In the genomic region with DNA sequence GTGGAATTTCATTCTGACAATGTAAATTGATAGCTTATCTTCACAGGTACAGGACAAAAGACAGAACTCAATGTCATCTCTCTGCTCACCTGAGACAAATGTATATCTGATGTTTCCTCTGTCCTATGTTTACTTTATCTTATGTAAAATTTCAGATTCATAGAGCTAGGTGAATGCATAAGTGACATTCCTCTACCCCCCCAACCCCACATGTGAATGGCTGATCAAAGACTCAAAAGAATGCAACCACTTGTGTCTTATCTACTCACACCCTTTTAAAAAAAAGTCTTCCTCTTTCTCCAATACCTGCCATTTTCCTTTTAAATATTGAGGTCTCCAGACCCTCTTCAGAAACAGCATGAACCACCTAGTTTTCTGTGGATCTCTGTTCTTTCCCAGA, we compare ENCODE assay signal across 38 cellular contexts.
"Had no signal": no experiment of that assay in that cellular context is flagged by ENCODE, and none has a peak within 500 bp of the region (broad histone marks: within the 10 kb centered on the region; RNA-seq: fewer than 3 reads in every experiment).

No MANE protein-coding gene starts in this region.

- H3K27me3 ChIP-seq: adrenal gland, ascending aorta, body of pancreas, brain microvascular endothelial cell, breast epithelium, cardiac muscle cell had no signal

- H3K27me3 Mint-ChIP-seq: activated naive CD4-positive, alpha-beta T cell treated with anti-CD3 and anti-CD28 coated beads, Interleukin-2, amount 10 ng/mL, durations not matched to agents 7 days and 5 days; activated naive CD4-positive, alpha-beta T cell treated with anti-CD3 and anti-CD28 coated beads, Interleukin-2, amount 50 U/mL, for 24 hours; activated naive CD8-positive, alpha-beta T cell; activated naive CD8-positive, alpha-beta T cell treated with anti-CD3 and anti-CD28 coated beads for 36 hours; activated naive CD8-positive, alpha-beta T cell treated with anti-CD3 and anti-CD28 coated beads, Interleukin-2, amount 10 ng/mL, durations not matched to agents 7 days and 5 days; activated naive CD8-positive, alpha-beta T cell treated with anti-CD3 and anti-CD28 coated beads, Interleukin-2, amount 50 U/mL, for 24 hours; activated T-cell treated with anti-CD3 and anti-CD28 coated beads, Interleukin-2, amount 50 U/mL, for 24 hours; activated T-helper 17 cell treated with anti-CD3 and anti-CD28 coated beads, Interleukin-2, amount 50 U/mL, for 72 hours; brain; central memory CD8-positive, alpha-beta T cell had no signal

- H3K9me3 ChIP-seq: adrenal gland, ascending aorta, body of pancreas, breast epithelium had no signal

- H3K4me3 Mint-ChIP-seq: activated naive CD4-positive, alpha-beta T cell treated with anti-CD3 and anti-CD28 coated beads for 36 hours; activated naive CD4-positive, alpha-beta T cell treated with anti-CD3 and anti-CD28 coated beads, Interleukin-2, amount 10 ng/mL, durations not matched to agents 7 days and 5 days; activated naive CD4-positive, alpha-beta T cell treated with anti-CD3 and anti-CD28 coated beads, Interleukin-2, amount 50 U/mL, for 24 hours; activated naive CD8-positive, alpha-beta T cell; activated naive CD8-positive, alpha-beta T cell treated with anti-CD3 and anti-CD28 coated beads for 36 hours; activated naive CD8-positive, alpha-beta T cell treated with anti-CD3 and anti-CD28 coated beads, Interleukin-2, amount 10 ng/mL, durations not matched to agents 7 days and 5 days; activated naive CD8-positive, alpha-beta T cell treated with anti-CD3 and anti-CD28 coated beads, Interleukin-2, amount 50 U/mL, for 24 hours; activated T-cell treated with anti-CD3 and anti-CD28 coated beads, Interleukin-2, amount 50 U/mL, for 24 hours; activated T-cell treated with anti-CD3 and anti-CD28 coated beads, Interleukin-2, amount 50 U/mL, for 4 hours; activated T-cell treated with anti-CD3 and anti-CD28 coated beads, Interleukin-2, amount 50 U/mL, for 72 hours; activated T-helper 1 cell treated with anti-CD3 and anti-CD28 coated beads, Interleukin-12 subunit alpha, Interleukin-12 subunit beta, Interleukin-2, Interleukin-4 antibody, amounts not matched to agents 30 ng/mL and 10 ng/mL and 1 ng/mL, durations not matched to agents 14 hours and 24 hours and 36 hours; activated T-helper 17 cell treated with anti-CD3 and anti-CD28 coated beads, Interleukin-2, amount 50 U/mL, for 72 hours; brain; central memory CD8-positive, alpha-beta T cell had no signal

- H3K36me3 ChIP-seq: adrenal gland, ascending aorta, brain microvascular endothelial cell, breast epithelium, cardiac muscle cell had no signal

- H3K4me3 ChIP-seq: adrenal gland, ascending aorta, body of pancreas, breast epithelium, cardiac muscle cell had no signal

- H3K4me1 ChIP-seq: adrenal gland, ascending aorta, body of pancreas, breast epithelium had no signal

- H3K27ac Mint-ChIP-seq: activated naive CD4-positive, alpha-beta T cell treated with anti-CD3 and anti-CD28 coated beads for 36 hours; activated naive CD4-positive, alpha-beta T cell treated with anti-CD3 and anti-CD28 coated beads, Interleukin-2, amount 10 ng/mL, durations not matched to agents 7 days and 5 days; activated naive CD4-positive, alpha-beta T cell treated with anti-CD3 and anti-CD28 coated beads, Interleukin-2, amount 50 U/mL, for 24 hours; activated naive CD4-positive, alpha-beta T cell treated with anti-CD3 and anti-CD28 coated beads, Interleukin-2, amount 50 U/mL, for 72 hours; activated naive CD8-positive, alpha-beta T cell; activated naive CD8-positive, alpha-beta T cell treated with anti-CD3 and anti-CD28 coated beads for 36 hours; activated naive CD8-positive, alpha-beta T cell treated with anti-CD3 and anti-CD28 coated beads, Interleukin-2, amount 10 ng/mL, durations not matched to agents 7 days and 5 days; activated naive CD8-positive, alpha-beta T cell treated with anti-CD3 and anti-CD28 coated beads, Interleukin-2, amount 50 U/mL, for 24 hours; activated T-cell treated with anti-CD3 and anti-CD28 coated beads, Interleukin-2, amount 50 U/mL, for 24 hours; activated T-cell treated with anti-CD3 and anti-CD28 coated beads, Interleukin-2, amount 50 U/mL, for 72 hours; activated T-helper 1 cell treated with anti-CD3 and anti-CD28 coated beads, Interleukin-12 subunit alpha, Interleukin-12 subunit beta, Interleukin-2, Interleukin-4 antibody, amounts not matched to agents 30 ng/mL and 10 ng/mL and 1 ng/mL, durations not matched to agents 14 hours and 24 hours and 36 hours; activated T-helper 17 cell treated with anti-CD3 and anti-CD28 coated beads, Interleukin-2, amount 50 U/mL, for 72 hours; activated T-helper 2 cell treated with anti-CD3 and anti-CD28 coated beads, Interferon-gamma antibody, Interleukin-2, Interleukin-4, amounts not matched to agents 10 μg/mL and 5 μg/mL and 100 μg/mL, durations not matched to agents 14 hours and 24 hours and 36 hours; brain had no signal

- H3K4me1 Mint-ChIP-seq: activated naive CD4-positive, alpha-beta T cell treated with anti-CD3 and anti-CD28 coated beads, Interleukin-2, amount 10 ng/mL, durations not matched to agents 7 days and 5 days; activated naive CD4-positive, alpha-beta T cell treated with anti-CD3 and anti-CD28 coated beads, Interleukin-2, amount 50 U/mL, for 24 hours; activated naive CD8-positive, alpha-beta T cell treated with anti-CD3 and anti-CD28 coated beads for 36 hours; activated naive CD8-positive, alpha-beta T cell treated with anti-CD3 and anti-CD28 coated beads, Interleukin-2, amount 10 ng/mL, durations not matched to agents 7 days and 5 days; activated naive CD8-positive, alpha-beta T cell treated with anti-CD3 and anti-CD28 coated beads, Interleukin-2, amount 50 U/mL, for 24 hours; activated T-helper 17 cell treated with anti-CD3 and anti-CD28 coated beads, Interleukin-2, amount 50 U/mL, for 72 hours; central memory CD8-positive, alpha-beta T cell had no signal

- H3K36me3 Mint-ChIP-seq: activated naive CD4-positive, alpha-beta T cell treated with anti-CD3 and anti-CD28 coated beads, Interleukin-2, amount 10 ng/mL, durations not matched to agents 7 days and 5 days; activated naive CD4-positive, alpha-beta T cell treated with anti-CD3 and anti-CD28 coated beads, Interleukin-2, amount 50 U/mL, for 24 hours; activated naive CD4-positive, alpha-beta T cell treated with anti-CD3 and anti-CD28 coated beads, Interleukin-2, amount 50 U/mL, for 72 hours; activated naive CD8-positive, alpha-beta T cell; activated naive CD8-positive, alpha-beta T cell treated with anti-CD3 and anti-CD28 coated beads for 36 hours; activated naive CD8-positive, alpha-beta T cell treated with anti-CD3 and anti-CD28 coated beads, Interleukin-2, amount 10 ng/mL, durations not matched to agents 7 days and 5 days; brain had no signal

- H3K27ac ChIP-seq: adrenal gland, ascending aorta, body of pancreas, brain microvascular endothelial cell, breast epithelium, cardiac muscle cell had no signal

- DNase-seq: activated effector memory CD4-positive, alpha-beta T cell treated with anti-CD3 and anti-CD28 coated beads, Interleukin-2, amount 50 U/mL, for 16 hours; activated effector memory CD4-positive, alpha-beta T cell treated with Interleukin-2 at 50 U/mL for 16 hours; activated gamma-delta T cell; activated gamma-delta T cell treated with Interleukin-2 at 50 U/mL for 16 hours; activated naive CD4-positive, alpha-beta T cell; activated naive CD4-positive, alpha-beta T cell treated with anti-CD3 and anti-CD28 coated beads for 36 hours; activated naive CD4-positive, alpha-beta T cell treated with anti-CD3 and anti-CD28 coated beads, Interleukin-2, amount 10 ng/mL, durations not matched to agents 7 days and 5 days; activated naive CD4-positive, alpha-beta T cell treated with anti-CD3 and anti-CD28 coated beads, Interleukin-2, amount 50 U/mL, for 16 hours; activated naive CD4-positive, alpha-beta T cell treated with Interleukin-2 at 50 U/mL for 16 hours; activated naive CD8-positive, alpha-beta T cell treated with anti-CD3 and anti-CD28 coated beads for 36 hours; activated naive CD8-positive, alpha-beta T cell treated with anti-CD3 and anti-CD28 coated beads, Interleukin-2, amount 10 ng/mL, durations not matched to agents 7 days and 5 days; activated naive CD8-positive, alpha-beta T cell treated with anti-CD3 and anti-CD28 coated beads, Interleukin-2, amount 50 U/mL, for 24 hours; activated T-cell treated with anti-CD3 and anti-CD28 coated beads, Interleukin-2, amount 50 U/mL, for 1 hour; activated T-cell treated with anti-CD3 and anti-CD28 coated beads, Interleukin-2, amount 50 U/mL, for 24 hours; activated T-cell treated with anti-CD3 and anti-CD28 coated beads, Interleukin-2, amount 50 U/mL, for 4 hours; activated T-cell treated with anti-CD3 and anti-CD28 coated beads, Interleukin-2, amount 50 U/mL, for 48 hours; activated T-cell treated with anti-CD3 and anti-CD28 coated beads, Interleukin-2, amount 50 U/mL, for 72 hours; adrenal gland; amniotic stem cell; amygdala; anterior cingulate cortex; aorta; body of pancreas; brain microvascular endothelial cell; caudate nucleus; central memory CD4-positive, alpha-beta T cell; cerebellar nuclear complex had no signal
